18 cellular contexts compared by ENCODE assay signal in the genomic region with DNA sequence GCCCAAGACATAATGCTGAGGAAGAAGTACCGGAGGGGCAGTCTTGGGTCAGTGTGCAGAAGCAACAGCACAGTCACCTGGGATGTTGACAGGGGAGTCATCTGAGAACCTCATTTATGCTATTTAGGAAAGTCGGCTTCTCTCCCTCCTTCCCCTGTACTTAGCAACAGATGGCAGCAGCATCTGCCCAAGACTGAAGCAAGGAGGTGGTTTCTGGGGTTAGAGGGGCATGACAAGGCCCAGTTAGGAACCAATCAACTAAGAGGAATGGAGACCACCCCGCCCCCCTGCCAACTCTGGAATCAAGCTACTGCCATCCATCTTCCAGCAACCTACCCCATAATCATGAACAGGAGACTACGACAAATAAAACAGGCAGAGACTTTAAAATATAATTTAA. TPM values are rescaled to one million over a fixed set of nuclear protein-coding genes. Genes with fewer than 3 reads are reported as not detected.
DNase-seq lines count a peak whose midpoint lies in the region; ATAC-seq, FAIRE-seq and TF ChIP-seq lines count a peak whose summit lies in the region.
"Had no signal": no experiment of that assay in that cellular context is flagged by ENCODE, and none has a peak within 500 bp of the region (broad histone marks: within the 10 kb centered on the region; RNA-seq: fewer than 3 reads in every experiment).

No MANE protein-coding gene starts in this region.

- intact Hi-C loops in kidney (cut with DNase I) = no loop called here

- peaks cover 10% of the 10 kb centered on the region for H3F3A ChIP-seq in smooth muscle cell (ENCODE audit: low read depth)

- no peak for FAIRE-seq in kidney (lab: Jason Lieb, UNC)

- no peak for DNase-seq in activated T-cell treated with anti-CD3 and anti-CD28 coated beads, Interleukin-2, amount 50 U/mL, for 72 hours
- DNase-seq in activated T-cell treated with anti-CD3 and anti-CD28 coated beads, Interleukin-2, amount 50 U/mL, for 1 hour = no peak
- DNase-seq in NCI-H82 (lab: John Stamatoyannopoulos, UW) (peak; percentile 92), fibroblast of peridontal ligament (ENCODE audit: extremely low read depth) (peak; percentile 35), smooth muscle cell (lab: John Stamatoyannopoulos, UW; ENCODE audit: unreplicated experiment) (no peak), kidney (no peak), NCI-H2081 (lab: John Stamatoyannopoulos, UW) (no peak), SIG-M5 (lab: John Stamatoyannopoulos, UW) (no peak)
- DNase-seq: activated CD4-positive, CD25-positive, alpha-beta regulatory T cell treated with anti-CD3 and anti-CD28 coated beads, Interleukin-2, amount 50 U/mL, for 72 hours; dorsolateral prefrontal cortex; esophagus squamous epithelium; head of caudate nucleus; NCI-H187; NCI-H510A treated with DMSO at 0.1 percent for 48 hours; tibial artery had no signal

- peaks cover 12 to 23% of the 10 kb centered on the region in 2 donors for H3K36me3 Mint-ChIP-seq in activated T-cell treated with anti-CD3 and anti-CD28 coated beads, Interleukin-2, amount 50 U/mL, for 72 hours (ENCODE audit: insufficient read depth in 2 of 2)

- no peaks in the 10 kb centered on the region for H3K9me3 ChIP-seq in smooth muscle cell (replicated peaks; ENCODE audit: low read depth)
- H3K9me3 ChIP-seq in kidney (ENCODE audit: control insufficient read depth in 1 of 2, low read length in 2 of 2) = no peaks in the 10 kb centered on the region
- H3K9me3 ChIP-seq: BLaER1 treated with 17β-estradiol and CSF1 and Interleukin-3, amounts not matched to agents 10 nM and 100 nM; breast epithelium; esophagus squamous epithelium; SJCRH30; tibial artery had no signal

- TF ChIP-seq CTCF in smooth muscle cell (IDR thresholded peaks at IDR 0.05; ENCODE audit: borderline replicate concordance, insufficient read depth, poor library complexity, severe bottlenecking) = no peak
- no peak for TF ChIP-seq CTCF in kidney (IDR thresholded peaks at IDR 0.05; ENCODE audit: borderline replicate concordance, extremely low read depth, insufficient read depth)

- no peak overlapping the region for H2AFZ ChIP-seq in smooth muscle cell (ENCODE audit: low read depth)

- no peak overlapping the region for H3K4me3 Mint-ChIP-seq in activated T-cell treated with anti-CD3 and anti-CD28 coated beads, Interleukin-2, amount 50 U/mL, for 72 hours

- H3K27ac Mint-ChIP-seq in activated T-cell treated with anti-CD3 and anti-CD28 coated beads, Interleukin-2, amount 50 U/mL, for 72 hours = peak overlapping the region; percentile 76

- H3K4me3 ChIP-seq in smooth muscle cell (no peak overlapping the region), kidney (ENCODE audit: low read length in 2 of 2) (no peak overlapping the region)
- H3K4me3 ChIP-seq: BLaER1 treated with 17β-estradiol and CSF1 and Interleukin-3, amounts not matched to agents 10 nM and 100 nM; breast epithelium; dorsolateral prefrontal cortex; esophagus squamous epithelium; SJCRH30; tibial artery had no signal

- no peaks in the 10 kb centered on the region for H3K79me2 ChIP-seq in smooth muscle cell (ENCODE audit: low read depth)

- ATAC-seq in activated T-cell treated with anti-CD3 and anti-CD28 coated beads, Interleukin-2, amount 50 U/mL, for 72 hours (replicated peaks in 1 of 2) = no peak

- no peaks in the 10 kb centered on the region for H3K27me3 Mint-ChIP-seq in activated T-cell treated with anti-CD3 and anti-CD28 coated beads, Interleukin-2, amount 50 U/mL, for 72 hours (ENCODE audit: low read depth)

- no peak overlapping the region for H3K4me2 ChIP-seq in smooth muscle cell
- H3K4me2 ChIP-seq: BLaER1 treated with 17β-estradiol and CSF1 and Interleukin-3, amounts not matched to agents 10 nM and 100 nM had no signal

- no peaks in the 10 kb centered on the region for H3K27me3 ChIP-seq in smooth muscle cell (ENCODE audit: low read depth)
- H3K27me3 ChIP-seq: BLaER1 treated with 17β-estradiol and CSF1 and Interleukin-3, amounts not matched to agents 10 nM and 100 nM; breast epithelium; dorsolateral prefrontal cortex; esophagus squamous epithelium; SJCRH30; tibial artery had no signal

- no peaks in the 10 kb centered on the region for H4K20me1 ChIP-seq in smooth muscle cell (ENCODE audit: low read depth)

- H3K36me3 ChIP-seq in smooth muscle cell (ENCODE audit: low read depth) (peaks cover 3% of the 10 kb centered on the region), kidney (ENCODE audit: control insufficient read depth in 1 of 2, insufficient read depth in 2 of 2, low read length in 2 of 2) (peaks cover 19 to 31% of the 10 kb centered on the region in 2 donors)
- H3K36me3 ChIP-seq: SJCRH30 had no signal

- no peaks in the 10 kb centered on the region for H3K4me1 Mint-ChIP-seq in activated T-cell treated with anti-CD3 and anti-CD28 coated beads, Interleukin-2, amount 50 U/mL, for 72 hours (ENCODE audit: low read depth)

- H3K9ac ChIP-seq in smooth muscle cell (ENCODE audit: low read depth) (no peak overlapping the region), kidney (ENCODE audit: low read length in 2 of 2) (no peak overlapping the region)
- H3K9ac ChIP-seq: BLaER1 treated with 17β-estradiol and CSF1 and Interleukin-3, amounts not matched to agents 10 nM and 100 nM had no signal

- H3K9me3 Mint-ChIP-seq in activated T-cell treated with anti-CD3 and anti-CD28 coated beads, Interleukin-2, amount 50 U/mL, for 72 hours = peaks cover 0 to 2% of the 10 kb centered on the region in 2 donors

- WGBS in smooth muscle cell (ENCODE audit: low lambda C conversion rate) = 96% methylated on average over 4 of the region's 4 CpGs

- H3K27ac ChIP-seq in smooth muscle cell (ENCODE audit: low read depth) (peak overlapping the region; percentile 34), kidney (ENCODE audit: low read depth in 2 of 2, low read length in 2 of 2) (no peak overlapping the region)
- H3K27ac ChIP-seq: BLaER1 treated with 17β-estradiol and CSF1 and Interleukin-3, amounts not matched to agents 10 nM and 100 nM; breast epithelium; SJCRH30; tibial artery had no signal

- no peaks in the 10 kb centered on the region for H3K4me1 ChIP-seq in smooth muscle cell (ENCODE audit: low read depth)
- H3K4me1 ChIP-seq in kidney (ENCODE audit: control insufficient read depth in 1 of 2, insufficient read depth in 1 of 2, low read depth in 1 of 2, low read length in 2 of 2) = no peaks in the 10 kb centered on the region
- H3K4me1 ChIP-seq: breast epithelium, SJCRH30, tibial artery had no signal

RNA-seq across cellular contexts. Expression of gene RIPK1, which starts 21.7 kb away (rescaled TPM):
- total RNA-seq in activated T-cell treated with anti-CD3 and anti-CD28 coated beads, Interleukin-2, amount 50 U/mL, for 72 hours = 10 to 100 TPM; 21.9 to 23.6 TPM
- total RNA-seq in smooth muscle cell (11.8 and 12.2 TPM in 2 replicates), kidney (30.4 TPM)
- polyA plus RNA-seq in smooth muscle cell (8.7 and 15.9 TPM in 2 replicates), kidney (ENCODE audit: insufficient read depth, low read depth, low replicate concordance) (14.7 TPM)

RNA-seq across cellular contexts. Expression of gene BPHL, which starts 28.5 kb away (rescaled TPM):
- total RNA-seq in activated T-cell treated with anti-CD3 and anti-CD28 coated beads, Interleukin-2, amount 50 U/mL, for 72 hours = 10 to 100 TPM; 12.5 to 14.8 TPM
- total RNA-seq in smooth muscle cell (21.3 and 33.3 TPM in 2 replicates), kidney (28.9 TPM)
- polyA plus RNA-seq in smooth muscle cell (43.6 and 57.8 TPM in 2 replicates), kidney (ENCODE audit: insufficient read depth, low read depth, low replicate concordance) (94.1 TPM)

Comparison
In these comparisons a context has a peak if more than half of its experiments do, and no peak if none do; other contexts are left out.
1. DNase-seq: peak in NCI-H82 (single experiment) and fibroblast of peridontal ligament (single experiment); none in activated T-cell treated with anti-CD3 and anti-CD28 coated beads, Interleukin-2, amount 50 U/mL, for 72 hours (0 of 2), activated T-cell treated with anti-CD3 and anti-CD28 coated beads, Interleukin-2, amount 50 U/mL, for 1 hour (single experiment), smooth muscle cell (single experiment), kidney (single experiment), NCI-H2081 (0 of 2) and SIG-M5 (single experiment).